ENCODE assay signal across 8 cellular contexts in genomic region chr1:32871364-32872188, GRCh38. TPM values are rescaled to one million over a fixed set of nuclear protein-coding genes. Genes with fewer than 3 reads are reported as not detected.
DNase-seq lines count a peak whose midpoint lies in the region; ATAC-seq, FAIRE-seq and TF ChIP-seq lines count a peak whose summit lies in the region.

No MANE protein-coding gene starts in this region.

- no peak overlapping the region for H3K27ac Mint-ChIP-seq in activated CD4-positive, alpha-beta T cell treated with anti-CD3 and anti-CD28 coated beads for 36 hours
- H3K27ac Mint-ChIP-seq in activated CD4-positive, alpha-beta T cell treated with anti-CD3 and anti-CD28 coated beads, Interleukin-2, amount 10 ng/mL, durations not matched to agents 7 days and 5 days = no peak overlapping the region
- no peak overlapping the region for H3K27ac Mint-ChIP-seq in activated naive CD8-positive, alpha-beta T cell treated with anti-CD3 and anti-CD28 coated beads, Interleukin-2, amount 50 U/mL, for 24 hours

- POLR2A ChIA-PET in activated CD4-positive, alpha-beta T cell treated with anti-CD3 and anti-CD28 coated beads for 36 hours (lab: Charles Lee) = interaction anchor here (0.6 kb wide), 1 partner anchor 13 kb away, joined by 3 read pairs; no protein-coding TSS in a partner anchor
- POLR2A ChIA-PET in activated CD4-positive, alpha-beta T cell treated with anti-CD3 and anti-CD28 coated beads, Interleukin-2, amount 10 ng/mL, durations not matched to agents 7 days and 5 days (lab: Charles Lee) = no interaction called here
- POLR2A ChIA-PET in GM10248 (lab: Yijun Ruan, JAX) = no interaction called here

- dilution Hi-C loops in keratinocyte (cut with MboI; ENCODE audit: extremely low pct_ligation_motif_present, low sequenced_read_pairs) = no loop called here

- CTCF ChIA-PET in activated CD4-positive, alpha-beta T cell treated with anti-CD3 and anti-CD28 coated beads for 36 hours (lab: Charles Lee) = interaction anchor here (0.6 to 2.8 kb wide), 11 partner anchors 11 to 351 kb away, joined by 3 to 10 read pairs (median 4); partner anchors contain the start of gene AZIN2
- CTCF ChIA-PET in activated CD4-positive, alpha-beta T cell treated with anti-CD3 and anti-CD28 coated beads, Interleukin-2, amount 10 ng/mL, durations not matched to agents 7 days and 5 days (lab: Charles Lee) = interaction anchor here (1.0 to 3.0 kb wide), 6 partner anchors 10 to 215 kb away, joined by 3 to 14 read pairs (median 5); no protein-coding TSS in a partner anchor
- CTCF ChIA-PET in GM10248 (lab: Yijun Ruan, JAX) = interaction anchor here (0.6 to 7.0 kb wide), 25 partner anchors 8 to 471 kb away, joined by 3 to 51 read pairs (median 4); no protein-coding TSS in a partner anchor

- H3K79me2 ChIP-seq in keratinocyte (ENCODE audit: control insufficient read depth, insufficient read depth, low read length) = no peaks in the 10 kb centered on the region

- no peaks in the 10 kb centered on the region for H3K9me1 ChIP-seq in keratinocyte (ENCODE audit: control insufficient read depth, extremely low read depth, insufficient read depth, low read length)

- TF ChIP-seq CTCF in keratinocyte (optimal IDR thresholded peaks at IDR 0.05 in 1 of 3, IDR thresholded peaks at IDR 0.05 in 1 of 3, conservative IDR thresholded peaks at IDR 0.05 in 1 of 3; ENCODE audit: extremely low read depth in 1 of 3, insufficient read depth in 2 of 3, low read length in 3 of 3) = no peak
- TF ChIP-seq CTCF in GM10248 (IDR thresholded peaks at IDR 0.05; ENCODE audit: control extremely low read depth, extremely low read depth, low read depth, missing control alignments) = no peak

- no peaks in the 10 kb centered on the region for H4K20me1 ChIP-seq in keratinocyte (ENCODE audit: control insufficient read depth, extremely low read depth, insufficient read depth, low read length)

- H3K4me1 ChIP-seq in keratinocyte (ENCODE audit: control insufficient read depth, extremely low read depth, insufficient read depth, low read length) (no peaks in the 10 kb centered on the region), stomach smooth muscle (ENCODE audit: control insufficient read depth, insufficient read depth, low read length) (peaks cover 26% of the 10 kb centered on the region)

- no peak for FAIRE-seq in keratinocyte (lab: Jason Lieb, UNC)

- H3K36me3 ChIP-seq in keratinocyte (ENCODE audit: control insufficient read depth in 2 of 2, extremely low read depth in 1 of 2, insufficient read depth in 2 of 2, low read length in 2 of 2) (no peaks in the 10 kb centered on the region), stomach smooth muscle (ENCODE audit: control insufficient read depth in 2 of 2, insufficient read depth in 2 of 2, low read length in 2 of 2) (peaks cover 0 to 6% of the 10 kb centered on the region in 2 donors)

- peak; percentile 22 for ATAC-seq in activated CD4-positive, alpha-beta T cell treated with anti-CD3 and anti-CD28 coated beads for 36 hours
- ATAC-seq in activated naive CD8-positive, alpha-beta T cell treated with anti-CD3 and anti-CD28 coated beads, Interleukin-2, amount 50 U/mL, for 24 hours = no peak

- H3K4me3 ChIP-seq in keratinocyte (ENCODE audit: control insufficient read depth in 2 of 3, extremely low read depth in 1 of 3, insufficient read depth in 2 of 3, low read depth in 1 of 3, low read length in 3 of 3) (peak overlapping the region in 1 of 3 experiments; percentile 33), stomach smooth muscle (ENCODE audit: low read length in 2 of 2) (peak overlapping the region; percentile 44 to 74)

- intact Hi-C loops in activated CD4-positive, alpha-beta T cell treated with anti-CD3 and anti-CD28 coated beads for 36 hours (cut with DNase I, micrococcal nuclease) = loop anchor here (1.0 to 5.0 kb wide), 4 partner anchors 99 to 351 kb away; no protein-coding TSS in a partner anchor

- no peak overlapping the region for H3K4me3 Mint-ChIP-seq in activated CD4-positive, alpha-beta T cell treated with anti-CD3 and anti-CD28 coated beads for 36 hours
- H3K4me3 Mint-ChIP-seq in activated CD4-positive, alpha-beta T cell treated with anti-CD3 and anti-CD28 coated beads, Interleukin-2, amount 10 ng/mL, durations not matched to agents 7 days and 5 days = no peak overlapping the region
- peak overlapping the region; percentile 47 for H3K4me3 Mint-ChIP-seq in activated naive CD8-positive, alpha-beta T cell treated with anti-CD3 and anti-CD28 coated beads, Interleukin-2, amount 50 U/mL, for 24 hours

- H3K27me3 ChIP-seq in keratinocyte (ENCODE audit: control insufficient read depth, extremely low read depth, insufficient read depth, low read length) = peaks cover 24% of the 10 kb centered on the region
- no peaks in the 10 kb centered on the region for H3K27me3 ChIP-seq in stomach smooth muscle (ENCODE audit: control insufficient read depth in 1 of 2, insufficient read depth in 2 of 2, low read length in 2 of 2)

- H3K36me3 Mint-ChIP-seq in activated CD4-positive, alpha-beta T cell treated with anti-CD3 and anti-CD28 coated beads for 36 hours (ENCODE audit: low read depth) = no peaks in the 10 kb centered on the region
- H3K36me3 Mint-ChIP-seq in activated CD4-positive, alpha-beta T cell treated with anti-CD3 and anti-CD28 coated beads, Interleukin-2, amount 10 ng/mL, durations not matched to agents 7 days and 5 days (ENCODE audit: low read depth) = peaks cover 2% of the 10 kb centered on the region
- H3K36me3 Mint-ChIP-seq in activated naive CD8-positive, alpha-beta T cell treated with anti-CD3 and anti-CD28 coated beads, Interleukin-2, amount 50 U/mL, for 24 hours (ENCODE audit: low read depth) = no peaks in the 10 kb centered on the region

- H3K9me3 ChIP-seq in keratinocyte (ENCODE audit: control insufficient read depth, low read depth, low read length) (no peaks in the 10 kb centered on the region), stomach smooth muscle (ENCODE audit: control insufficient read depth in 2 of 2, low read length in 2 of 2) (no peaks in the 10 kb centered on the region)

- H2AFZ ChIP-seq in keratinocyte (ENCODE audit: control insufficient read depth, low read length) = no peak overlapping the region

- H3K27ac ChIP-seq in keratinocyte (ENCODE audit: control insufficient read depth, insufficient read depth, low read length) (no peak overlapping the region), stomach smooth muscle (ENCODE audit: low read length) (no peak overlapping the region)

- DNase-seq in activated CD4-positive, alpha-beta T cell treated with anti-CD3 and anti-CD28 coated beads for 36 hours = no peak
- no peak for DNase-seq in activated CD4-positive, alpha-beta T cell treated with anti-CD3 and anti-CD28 coated beads, Interleukin-2, amount 10 ng/mL, durations not matched to agents 7 days and 5 days
- DNase-seq in activated naive CD8-positive, alpha-beta T cell treated with anti-CD3 and anti-CD28 coated beads, Interleukin-2, amount 50 U/mL, for 24 hours = no peak
- DNase-seq in keratinocyte (ENCODE audit: low read depth, low spot score) (no peak), GM10248 (ENCODE audit: extremely low spot score) (no peak), nucleus accumbens (lab: John Stamatoyannopoulos, UW) (no peak), GDM1 (lab: John Stamatoyannopoulos, UW) (no peak)

- H3K4me2 ChIP-seq in keratinocyte (ENCODE audit: control insufficient read depth, extremely low read depth, insufficient read depth, low read depth, low read length) = peak overlapping the region; percentile 54

- H3K9me3 Mint-ChIP-seq in activated CD4-positive, alpha-beta T cell treated with anti-CD3 and anti-CD28 coated beads for 36 hours (ENCODE audit: low read depth) = no peaks in the 10 kb centered on the region
- no peaks in the 10 kb centered on the region for H3K9me3 Mint-ChIP-seq in activated CD4-positive, alpha-beta T cell treated with anti-CD3 and anti-CD28 coated beads, Interleukin-2, amount 10 ng/mL, durations not matched to agents 7 days and 5 days
- H3K9me3 Mint-ChIP-seq in activated naive CD8-positive, alpha-beta T cell treated with anti-CD3 and anti-CD28 coated beads, Interleukin-2, amount 50 U/mL, for 24 hours = no peaks in the 10 kb centered on the region

- H3K4me1 Mint-ChIP-seq in activated CD4-positive, alpha-beta T cell treated with anti-CD3 and anti-CD28 coated beads for 36 hours = no peaks in the 10 kb centered on the region
- H3K4me1 Mint-ChIP-seq in activated CD4-positive, alpha-beta T cell treated with anti-CD3 and anti-CD28 coated beads, Interleukin-2, amount 10 ng/mL, durations not matched to agents 7 days and 5 days = peaks cover 7% of the 10 kb centered on the region
- peaks cover 12% of the 10 kb centered on the region for H3K4me1 Mint-ChIP-seq in activated naive CD8-positive, alpha-beta T cell treated with anti-CD3 and anti-CD28 coated beads, Interleukin-2, amount 50 U/mL, for 24 hours

- peaks cover 42% of the 10 kb centered on the region for H3K27me3 Mint-ChIP-seq in activated CD4-positive, alpha-beta T cell treated with anti-CD3 and anti-CD28 coated beads for 36 hours
- H3K27me3 Mint-ChIP-seq in activated CD4-positive, alpha-beta T cell treated with anti-CD3 and anti-CD28 coated beads, Interleukin-2, amount 10 ng/mL, durations not matched to agents 7 days and 5 days = peaks cover 52% of the 10 kb centered on the region
- peaks cover 44% of the 10 kb centered on the region for H3K27me3 Mint-ChIP-seq in activated naive CD8-positive, alpha-beta T cell treated with anti-CD3 and anti-CD28 coated beads, Interleukin-2, amount 50 U/mL, for 24 hours

- H3K9ac ChIP-seq in keratinocyte (ENCODE audit: control insufficient read depth, extremely low read depth, insufficient read depth, low read length) (no peak overlapping the region), stomach smooth muscle (ENCODE audit: low read length in 2 of 2) (peak overlapping the region in 1 of 2 donors; percentile 1)

RNA-seq across cellular contexts. Expression of gene FNDC5, which starts 0.9 kb away (rescaled TPM):
- not detected for total RNA-seq in activated CD4-positive, alpha-beta T cell treated with anti-CD3 and anti-CD28 coated beads for 36 hours
- not detected for total RNA-seq in activated CD4-positive, alpha-beta T cell treated with anti-CD3 and anti-CD28 coated beads, Interleukin-2, amount 10 ng/mL, durations not matched to agents 7 days and 5 days
- polyA plus RNA-seq in keratinocyte = not detected in 3 replicates
- polyA plus RNA-seq in keratinocyte (2011; ENCODE audit: low read depth) = not detected
- not detected in 2 replicates for polyA plus RNA-seq in keratinocyte (2011; cell fraction: cytosol; rRNA removed)
- not detected in 2 replicates for polyA plus RNA-seq in keratinocyte (2011; cell fraction: nucleus; rRNA removed)
- polyA plus RNA-seq in keratinocyte (2012; ENCODE audit: low replicate concordance) = 0.21 TPM in 1 of 2 replicates, not detected in the other
- polyA minus RNA-seq in keratinocyte = not detected in 3 replicates
- not detected for polyA minus RNA-seq in keratinocyte (2011; cell fraction: cytosol; rRNA and poly(A)+ RNA removed)
- not detected in 2 replicates for polyA minus RNA-seq in keratinocyte (2011; cell fraction: nucleus; rRNA and poly(A)+ RNA removed)

RNA-seq across cellular contexts. Expression of gene HPCA, which starts 14.7 kb away (rescaled TPM):
- under 1 TPM in 1 of 2 experiments, not detected in 1; 0.49 TPM for total RNA-seq in activated CD4-positive, alpha-beta T cell treated with anti-CD3 and anti-CD28 coated beads for 36 hours
- total RNA-seq in activated CD4-positive, alpha-beta T cell treated with anti-CD3 and anti-CD28 coated beads, Interleukin-2, amount 10 ng/mL, durations not matched to agents 7 days and 5 days = not detected
- polyA plus RNA-seq in keratinocyte = not detected in 3 replicates
- polyA plus RNA-seq in keratinocyte (2011; ENCODE audit: low read depth) = not detected
- not detected in 2 replicates for polyA plus RNA-seq in keratinocyte (2011; cell fraction: cytosol; rRNA removed)
- polyA plus RNA-seq in keratinocyte (2011; cell fraction: nucleus; rRNA removed) = not detected in 2 replicates
- 0.44 and 1.1 TPM in 2 replicates for polyA plus RNA-seq in keratinocyte (2012; ENCODE audit: low replicate concordance)
- polyA minus RNA-seq in keratinocyte = not detected in 3 replicates
- not detected for polyA minus RNA-seq in keratinocyte (2011; cell fraction: cytosol; rRNA and poly(A)+ RNA removed)
- polyA minus RNA-seq in keratinocyte (2011; cell fraction: nucleus; rRNA and poly(A)+ RNA removed) = not detected in 2 replicates

RNA-seq across cellular contexts. Expression of gene TMEM54, which starts 29.6 kb away (rescaled TPM):
- 1 to 10 TPM; 1.4 to 1.7 TPM for total RNA-seq in activated CD4-positive, alpha-beta T cell treated with anti-CD3 and anti-CD28 coated beads for 36 hours
- total RNA-seq in activated CD4-positive, alpha-beta T cell treated with anti-CD3 and anti-CD28 coated beads, Interleukin-2, amount 10 ng/mL, durations not matched to agents 7 days and 5 days = not detected
- 59.4 to 125 TPM (median 109 TPM) in 3 replicates for polyA plus RNA-seq in keratinocyte
- 26.0 TPM for polyA plus RNA-seq in keratinocyte (2011; ENCODE audit: low read depth)
- 129 and 227 TPM in 2 replicates for polyA plus RNA-seq in keratinocyte (2011; cell fraction: cytosol; rRNA removed)
- 39.2 and 55.8 TPM in 2 replicates for polyA plus RNA-seq in keratinocyte (2011; cell fraction: nucleus; rRNA removed)
- 133 and 154 TPM in 2 replicates for polyA plus RNA-seq in keratinocyte (2012; ENCODE audit: low replicate concordance)
- 109 to 222 TPM (median 141 TPM) in 3 replicates for polyA minus RNA-seq in keratinocyte
- 141 TPM for polyA minus RNA-seq in keratinocyte (2011; cell fraction: cytosol; rRNA and poly(A)+ RNA removed)
- 17.9 and 19.2 TPM in 2 replicates for polyA minus RNA-seq in keratinocyte (2011; cell fraction: nucleus; rRNA and poly(A)+ RNA removed)

RNA-seq across cellular contexts. Expression of gene S100PBP, which starts 54.1 kb away (rescaled TPM):
- total RNA-seq in activated CD4-positive, alpha-beta T cell treated with anti-CD3 and anti-CD28 coated beads for 36 hours = 10 to 100 TPM; 27.9 to 34.3 TPM
- 10 to 100 TPM; 58.0 to 65.8 TPM for total RNA-seq in activated CD4-positive, alpha-beta T cell treated with anti-CD3 and anti-CD28 coated beads, Interleukin-2, amount 10 ng/mL, durations not matched to agents 7 days and 5 days
- 16.2 to 29.0 TPM (median 19.6 TPM) in 3 replicates for polyA plus RNA-seq in keratinocyte
- polyA plus RNA-seq in keratinocyte (2011; ENCODE audit: low read depth) = 6.1 TPM
- 8.9 and 15.4 TPM in 2 replicates for polyA plus RNA-seq in keratinocyte (2011; cell fraction: cytosol; rRNA removed)
- 43.0 and 45.2 TPM in 2 replicates for polyA plus RNA-seq in keratinocyte (2011; cell fraction: nucleus; rRNA removed)
- 8.5 and 11.2 TPM in 2 replicates for polyA plus RNA-seq in keratinocyte (2012; ENCODE audit: low replicate concordance)
- polyA minus RNA-seq in keratinocyte = 9.4 to 37.5 TPM (median 16.7 TPM) in 3 replicates
- polyA minus RNA-seq in keratinocyte (2011; cell fraction: cytosol; rRNA and poly(A)+ RNA removed) = 7.9 TPM
- 21.9 and 48.9 TPM in 2 replicates for polyA minus RNA-seq in keratinocyte (2011; cell fraction: nucleus; rRNA and poly(A)+ RNA removed)

RNA-seq across cellular contexts. Expression of gene YARS1, which starts 54.4 kb away (rescaled TPM):
- total RNA-seq in activated CD4-positive, alpha-beta T cell treated with anti-CD3 and anti-CD28 coated beads for 36 hours = 100 to 1,000 TPM; 259 to 309 TPM
- 100 to 1,000 TPM; 167 to 196 TPM for total RNA-seq in activated CD4-positive, alpha-beta T cell treated with anti-CD3 and anti-CD28 coated beads, Interleukin-2, amount 10 ng/mL, durations not matched to agents 7 days and 5 days
- 32.0 to 97.4 TPM (median 68.4 TPM) in 3 replicates for polyA plus RNA-seq in keratinocyte
- polyA plus RNA-seq in keratinocyte (2011; ENCODE audit: low read depth) = 241 TPM
- polyA plus RNA-seq in keratinocyte (2011; cell fraction: cytosol; rRNA removed) = 54.2 and 93.1 TPM in 2 replicates
- polyA plus RNA-seq in keratinocyte (2011; cell fraction: nucleus; rRNA removed) = 103 and 117 TPM in 2 replicates
- polyA plus RNA-seq in keratinocyte (2012; ENCODE audit: low replicate concordance) = 86.9 and 135 TPM in 2 replicates
- 39.1 to 147 TPM (median 82.5 TPM) in 3 replicates for polyA minus RNA-seq in keratinocyte
- 38.0 TPM for polyA minus RNA-seq in keratinocyte (2011; cell fraction: cytosol; rRNA and poly(A)+ RNA removed)
- polyA minus RNA-seq in keratinocyte (2011; cell fraction: nucleus; rRNA and poly(A)+ RNA removed) = 38.4 and 63.9 TPM in 2 replicates
